Comparison of ENCODE assay signal across 9 cellular contexts in the genomic region with DNA sequence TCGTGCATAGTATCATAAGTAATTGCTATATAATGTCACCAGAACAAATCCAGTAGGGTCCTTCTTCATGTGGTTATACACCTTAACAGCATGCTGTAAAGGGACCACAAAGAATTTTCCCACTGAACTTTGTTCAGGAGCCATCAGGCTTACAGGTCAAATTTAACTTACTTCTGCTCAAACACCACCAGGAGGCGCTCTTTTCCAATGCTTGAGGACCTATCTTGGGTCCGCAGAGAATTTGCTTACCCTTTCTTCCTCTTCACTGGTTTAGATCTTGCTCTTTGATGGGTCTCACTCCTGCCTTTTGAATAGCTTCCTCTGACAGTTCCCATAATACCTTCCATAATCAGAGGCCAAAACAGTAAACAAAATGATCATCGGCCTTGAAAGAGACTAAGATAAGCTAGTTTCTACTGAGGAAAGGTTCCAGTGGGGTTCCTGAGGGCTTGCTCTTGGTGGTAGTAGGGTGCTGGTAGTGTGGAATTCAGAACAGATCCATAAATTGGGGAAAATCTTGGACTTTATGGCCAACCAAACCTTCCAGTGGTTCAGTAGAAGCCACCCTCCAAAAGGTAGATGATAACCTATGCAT. TPM values are rescaled to one million over a fixed set of nuclear protein-coding genes. Genes with fewer than 3 reads are reported as not detected.
A peak's percentile ranks its signal among the peaks of the same experiment; 100 is the strongest.
DNase-seq lines count a peak whose midpoint lies in the region; ATAC-seq and TF ChIP-seq lines count a peak whose summit lies in the region.
"Had no signal": no experiment of that assay in that cellular context is flagged by ENCODE, and none has a peak within 500 bp of the region (broad histone marks: within the 10 kb centered on the region; RNA-seq: fewer than 3 reads in every experiment).

No MANE protein-coding gene starts in this region.

- ATAC-seq in activated B cell treated with CpG ODN at 0.5 μM for 24 hours (ENCODE audit: low read depth) (peak; percentile 49), HG02938 (IDR thresholded peaks at IDR 0.05; ENCODE audit: unreplicated experiment) (no peak)

- DNase-seq in activated gamma-delta T cell treated with Interleukin-2 at 50 U/mL for 16 hours (peak; percentile 59), activated gamma-delta T cell (lab: John Stamatoyannopoulos, UW) (no peak), NCI-H2171 (lab: John Stamatoyannopoulos, UW) (peak; percentile 59), activated B cell treated with CpG ODN at 0.5 μM for 24 hours (no peak), coronary artery (ENCODE audit: low spot score) (no peak), lung microvascular endothelial cell (ENCODE audit: low read depth in 2 of 2) (peak; percentile 77 to 85)
- DNase-seq in stimulated activated CD8-positive, alpha-beta memory T cell treated with anti-CD3 and anti-CD28 coated beads, Interleukin-2, amount 100 ng/mL, for 1 hour (ENCODE audit: low read depth in 2 of 2): peak; percentile 4 to 58

- no peak overlapping the region for H3K27ac ChIP-seq in coronary artery

- H3K9me3 Mint-ChIP-seq in activated B cell treated with CpG ODN at 0.5 μM for 24 hours: peaks cover 9% of the 10 kb centered on the region

- intact Hi-C loops in activated B cell treated with CpG ODN at 0.5 μM for 24 hours (cut with micrococcal nuclease): loop anchor here (1.0 kb wide), 1 partner anchor 73 kb away; no protein-coding TSS in a partner anchor

- no peaks in the 10 kb centered on the region for H3K27me3 Mint-ChIP-seq in activated B cell treated with CpG ODN at 0.5 μM for 24 hours

- CTCF ChIA-PET in activated B cell treated with CpG ODN at 0.5 μM for 24 hours (lab: Charles Lee): interaction anchor here (0.6 to 6.3 kb wide), 5 partner anchors 14 to 375 kb away, joined by 3 to 70 read pairs (median 4); a partner anchor contains a TSS

- no peak overlapping the region for H3K4me3 Mint-ChIP-seq in activated B cell treated with CpG ODN at 0.5 μM for 24 hours
- H3K4me3 Mint-ChIP-seq: natural killer cell treated with Interleukin-12 subunit alpha and Interleukin-12 subunit beta and Interleukin-15 and Interleukin-18, amount 100 ng/mL, for 72 hours had no signal

- peaks cover 8% of the 10 kb centered on the region for H3K36me3 Mint-ChIP-seq in activated B cell treated with CpG ODN at 0.5 μM for 24 hours (ENCODE audit: low read depth)
- H3K36me3 Mint-ChIP-seq: natural killer cell treated with Interleukin-12 subunit alpha and Interleukin-12 subunit beta and Interleukin-15 and Interleukin-18, amount 100 ng/mL, for 72 hours had no signal

- POLR2A ChIA-PET in activated B cell treated with CpG ODN at 0.5 μM for 24 hours (lab: Charles Lee): no interaction called here

- H3K27ac Mint-ChIP-seq in activated B cell treated with CpG ODN at 0.5 μM for 24 hours: no peak overlapping the region
- H3K27ac Mint-ChIP-seq: natural killer cell treated with Interleukin-12 subunit alpha and Interleukin-12 subunit beta and Interleukin-15 and Interleukin-18, amount 100 ng/mL, for 72 hours had no signal

- H3K4me3 ChIP-seq in coronary artery: no peak overlapping the region

- no peaks in the 10 kb centered on the region for H3K4me1 Mint-ChIP-seq in activated B cell treated with CpG ODN at 0.5 μM for 24 hours

- TF ChIP-seq CTCF in activated B cell treated with CpG ODN at 0.5 μM for 24 hours (IDR thresholded peaks at IDR 0.05): peak; percentile 86
- TF ChIP-seq CTCF in coronary artery (IDR thresholded peaks at IDR 0.05): peak; percentile 63

RNA-seq across cellular contexts. Expression of a gene that starts 37.4 kb away (rescaled TPM):
- total RNA-seq in activated B cell treated with CpG ODN at 0.5 μM for 24 hours (0.78 and 1.4 TPM in 2 replicates), lung microvascular endothelial cell (not detected in 2 replicates)

RNA-seq across cellular contexts. Expression of a gene that starts 37.9 kb away (rescaled TPM):
- 33.7 and 38.1 TPM in 2 replicates for total RNA-seq in activated B cell treated with CpG ODN at 0.5 μM for 24 hours
- total RNA-seq in lung microvascular endothelial cell: 8.7 and 11.9 TPM in 2 replicates

Comparison
In these comparisons a context has a peak if more than half of its experiments do, and no peak if none do; other contexts are left out.
1. DNase-seq: peak in activated gamma-delta T cell treated with Interleukin-2 at 50 U/mL for 16 hours (single experiment), NCI-H2171 (single experiment), lung microvascular endothelial cell (2 of 2) and stimulated activated CD8-positive, alpha-beta memory T cell treated with anti-CD3 and anti-CD28 coated beads, Interleukin-2, amount 100 ng/mL, for 1 hour (2 of 2); none in activated gamma-delta T cell (single experiment), activated B cell treated with CpG ODN at 0.5 μM for 24 hours (single experiment) and coronary artery (single experiment).